Comparison of ENCODE assay signal across 8 cellular contexts in genomic region chr12:32755051-32755653, GRCh38. TPM values are rescaled to one million over a fixed set of nuclear protein-coding genes. Genes with fewer than 3 reads are reported as not detected.
A peak's percentile ranks its signal among the peaks of the same experiment; 100 is the strongest.
DNase-seq lines count a peak whose midpoint lies in the region; ATAC-seq and TF ChIP-seq lines count a peak whose summit lies in the region.

No MANE protein-coding gene starts in this region.

- intact Hi-C loops in testis (cut with DNase I; ENCODE audit: low total_unique reads): loop anchor here (10.0 kb wide), 1 partner anchor 1270 kb away; the partner anchor contains the start of gene ALG10

- H3K36me3 ChIP-seq in RWPE2 (ENCODE audit: low read depth) (peaks cover 41% of the 10 kb centered on the region), testis (ENCODE audit: low read depth, missing control alignments) (no peaks in the 10 kb centered on the region)

- WGBS in testis, 2 donors: 0% methylated on average over 3 to 32 of the region's 40 CpGs

- TF ChIP-seq POLR2A in testis (IDR thresholded peaks at IDR 0.05): no peak

- in situ Hi-C loops in KBM-7 (cut with MboI; ENCODE audit: low pct_unique_long_range_greater_than_20kb, low sequenced_read_pairs): loop anchor here (25.0 kb wide), 2 partner anchors 182 to 1257 kb away; partner anchors contain the start of gene ALG10

- no peaks in the 10 kb centered on the region for H3K9me3 ChIP-seq in RWPE2 (ENCODE audit: severe bottlenecking)
- H3K9me3 ChIP-seq in testis: no peaks in the 10 kb centered on the region

- peak overlapping the region; percentile 93 for H3K27ac ChIP-seq in RWPE2 (ENCODE audit: poor library complexity, severe bottlenecking)
- peak overlapping the region; percentile 96 for H3K27ac ChIP-seq in testis

- peak; percentile 78 for ATAC-seq in GM21737 (IDR thresholded peaks at IDR 0.05; ENCODE audit: unreplicated experiment)
- peak; percentile 71 for ATAC-seq in RWPE2 (ENCODE audit: low read depth)

- DNase-seq in Daoy (ENCODE audit: low read depth) (peak; percentile 90), KBM-7 (peak; percentile 79), RWPE2 (ENCODE audit: low spot score) (peak; percentile 90), germinal center (ENCODE audit: low spot score) (peak; percentile 61), occipital lobe (lab: John Stamatoyannopoulos, UW) (peak; percentile 61), testis (peak; percentile 83)
- DNase-seq in activated gamma-delta T cell treated with anti-CD3 and anti-CD28 coated beads, Interleukin-2, amount 50 U/mL, for 16 hours (ENCODE audit: low read depth): peak; percentile 47

- peak overlapping the region; percentile 90 for H3K4me3 ChIP-seq in RWPE2 (ENCODE audit: severe bottlenecking)
- peak overlapping the region; percentile 98 to 100 for H3K4me3 ChIP-seq in testis

- H3K4me1 ChIP-seq in RWPE2 (ENCODE audit: insufficient read depth, poor library complexity, severe bottlenecking) (peaks cover 12% of the 10 kb centered on the region), testis (peaks cover 4% of the 10 kb centered on the region)

- TF ChIP-seq CTCF in RWPE2 (IDR thresholded peaks at IDR 0.05; ENCODE audit: poor library complexity, severe bottlenecking) (peak; percentile 86), testis (IDR thresholded peaks at IDR 0.05) (peak; percentile 35 to 65 (median 64))

- H3K27me3 ChIP-seq in RWPE2 (ENCODE audit: insufficient read depth, poor library complexity, severe bottlenecking): no peaks in the 10 kb centered on the region
- H3K27me3 ChIP-seq in testis: no peaks in the 10 kb centered on the region

RNA-seq across cellular contexts. Expression of gene YARS2, which starts 0.5 kb away (rescaled TPM):
- total RNA-seq in Daoy (2014; rRNA removed; shearing (Covaris generic)): 50.4 and 62.5 TPM in 2 replicates
- total RNA-seq in occipital lobe (41.3 TPM), testis (10 to 100 TPM; 19.5 to 29.8 TPM)
- polyA plus RNA-seq in testis (ENCODE audit: insufficient read depth, low read depth, low replicate concordance): 13.9 TPM

Comparison
In these comparisons a context has a peak if more than half of its experiments do, and no peak if none do; other contexts are left out.
1. Peak in every context shown above with its lines: DNase-seq, ATAC-seq, H3K4me3 ChIP-seq and H3K27ac ChIP-seq.